In the genomic region with DNA sequence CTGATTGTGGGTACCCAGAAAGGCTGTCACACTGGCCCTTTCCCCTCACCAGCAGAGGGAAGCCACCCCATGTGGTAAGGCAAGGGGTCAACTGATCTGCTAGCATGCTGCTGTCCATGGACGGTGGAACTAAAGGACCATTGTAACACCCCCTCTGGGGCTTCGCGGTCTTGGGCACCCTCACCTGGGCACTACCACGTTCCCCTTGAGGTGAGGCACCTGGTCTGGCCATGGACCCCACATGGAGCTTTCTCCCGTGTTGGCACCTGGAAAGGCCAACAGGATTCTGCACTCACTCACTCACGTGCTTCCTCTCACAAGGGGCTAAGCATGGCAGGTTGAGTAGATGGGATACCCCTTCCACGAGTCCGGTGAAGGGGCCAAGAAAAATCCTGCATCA, we compare ENCODE assay signal across 6 cellular contexts.
"Had no signal": no experiment of that assay in that cellular context is flagged by ENCODE, and none has a peak within 500 bp of the region (broad histone marks: within the 10 kb centered on the region; RNA-seq: fewer than 3 reads in every experiment).

No MANE protein-coding gene starts in this region.

- H3K27ac Mint-ChIP-seq: GM23338, H9, IgD-negative memory B cell had no signal

- H3K9me3 Mint-ChIP-seq: GM23338, IgD-negative memory B cell had no signal

- H3K27ac ChIP-seq: KMS-11 had no signal

- H3K4me3 Mint-ChIP-seq: GM23338, H9, IgD-negative memory B cell had no signal

- H3K4me3 ChIP-seq: GM23338 had no signal

- H3K9ac ChIP-seq: KMS-11 had no signal

- H3K27me3 Mint-ChIP-seq: IgD-negative memory B cell had no signal

- ATAC-seq: GM23338 had no signal

- H3K4me2 ChIP-seq: GM23338, KMS-11 had no signal

- DNase-seq: H9, HCEC 1CT, KBM-7 had no signal

- H3K4me1 Mint-ChIP-seq: GM23338, H9 had no signal

- H2AFZ ChIP-seq: GM23338 had no signal
